In genomic region chr16:12172343-12172742, GRCh38 we compare ENCODE assay signal across 2 cellular contexts.
TF ChIP-seq lines count a peak whose summit lies in the region.

No MANE protein-coding gene starts in this region.

TF ChIP-seq in HepG2, 621 proteins besides CTCF, POLR2A, EP300 and RAD21:
- TF ChIP-seq CCAR2 (optimal IDR thresholded peaks at IDR 0.05; ENCODE audit: low read depth, low read length): no peak
- TF ChIP-seq REPIN1 (CRISPR knock-in tag; IDR thresholded peaks at IDR 0.05; ENCODE audit: borderline replicate concordance, low read depth): no peak
- TF ChIP-seq ZNF629 (CRISPR knock-in tag; conservative IDR thresholded peaks at IDR 0.05): peak; percentile 79
- TF ChIP-seq NR2F2 (IDR thresholded peaks at IDR 0.05; ENCODE audit: borderline replicate concordance, low read depth): no peak
- TF ChIP-seq DMAP1 (CRISPR knock-in tag; IDR thresholded peaks at IDR 0.05): no peak
- TF ChIP-seq DNMT1 (CRISPR knock-in tag; IDR thresholded peaks at IDR 0.05): no peak
- TF ChIP-seq RBFOX2 (IDR thresholded peaks at IDR 0.05; ENCODE audit: low read depth, low read length): no peak
- no peak for TF ChIP-seq ZNF878 (CRISPR knock-in tag; IDR thresholded peaks at IDR 0.05)
- no peak for TF ChIP-seq ZNF383 (CRISPR knock-in tag; IDR thresholded peaks at IDR 0.05; ENCODE audit: borderline replicate concordance)
- TF ChIP-seq ARID2 (CRISPR knock-in tag; IDR thresholded peaks at IDR 0.05; ENCODE audit: borderline replicate concordance): 0 out of 2 replicates have a peak, but pooled peaks have one; percentile 24
- TF ChIP-seq SRY (CRISPR knock-in tag; IDR thresholded peaks at IDR 0.05): no peak
- no peak for TF ChIP-seq PTBP1 (IDR thresholded peaks at IDR 0.05; ENCODE audit: low read depth, low read length, poor library complexity, severe bottlenecking)

TF ChIP-seq in GM12878, 131 proteins besides CTCF, POLR2A, EP300 and RAD21:
- no peak for TF ChIP-seq STAT3 (IDR thresholded peaks at IDR 0.05; ENCODE audit: low read depth, low read length)
- TF ChIP-seq EED (IDR thresholded peaks at IDR 0.05; ENCODE audit: low read depth): no peak
- no peak for TF ChIP-seq RBBP5 (conservative IDR thresholded peaks at IDR 0.05)
- TF ChIP-seq, protein P1, sequence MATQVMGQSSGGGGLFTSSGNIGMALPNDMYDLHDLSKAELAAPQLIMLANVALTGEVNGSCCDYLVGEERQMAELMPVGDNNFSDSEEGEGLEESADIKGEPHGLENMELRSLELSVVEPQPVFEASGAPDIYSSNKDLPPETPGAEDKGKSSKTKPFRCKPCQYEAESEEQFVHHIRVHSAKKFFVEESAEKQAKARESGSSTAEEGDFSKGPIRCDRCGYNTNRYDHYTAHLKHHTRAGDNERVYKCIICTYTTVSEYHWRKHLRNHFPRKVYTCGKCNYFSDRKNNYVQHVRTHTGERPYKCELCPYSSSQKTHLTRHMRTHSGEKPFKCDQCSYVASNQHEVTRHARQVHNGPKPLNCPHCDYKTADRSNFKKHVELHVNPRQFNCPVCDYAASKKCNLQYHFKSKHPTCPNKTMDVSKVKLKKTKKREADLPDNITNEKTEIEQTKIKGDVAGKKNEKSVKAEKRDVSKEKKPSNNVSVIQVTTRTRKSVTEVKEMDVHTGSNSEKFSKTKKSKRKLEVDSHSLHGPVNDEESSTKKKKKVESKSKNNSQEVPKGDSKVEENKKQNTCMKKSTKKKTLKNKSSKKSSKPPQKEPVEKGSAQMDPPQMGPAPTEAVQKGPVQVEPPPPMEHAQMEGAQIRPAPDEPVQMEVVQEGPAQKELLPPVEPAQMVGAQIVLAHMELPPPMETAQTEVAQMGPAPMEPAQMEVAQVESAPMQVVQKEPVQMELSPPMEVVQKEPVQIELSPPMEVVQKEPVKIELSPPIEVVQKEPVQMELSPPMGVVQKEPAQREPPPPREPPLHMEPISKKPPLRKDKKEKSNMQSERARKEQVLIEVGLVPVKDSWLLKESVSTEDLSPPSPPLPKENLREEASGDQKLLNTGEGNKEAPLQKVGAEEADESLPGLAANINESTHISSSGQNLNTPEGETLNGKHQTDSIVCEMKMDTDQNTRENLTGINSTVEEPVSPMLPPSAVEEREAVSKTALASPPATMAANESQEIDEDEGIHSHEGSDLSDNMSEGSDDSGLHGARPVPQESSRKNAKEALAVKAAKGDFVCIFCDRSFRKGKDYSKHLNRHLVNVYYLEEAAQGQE (IDR thresholded peaks at IDR 0.05; ENCODE audit: low read depth, low read length): no peak
- no peak for TF ChIP-seq SMARCA5 (IDR thresholded peaks at IDR 0.05)
- TF ChIP-seq ASH2L (IDR thresholded peaks at IDR 0.05; ENCODE audit: borderline replicate concordance, low read depth): no peak
- TF ChIP-seq PAX8 (IDR thresholded peaks at IDR 0.05): no peak
- no peak for TF ChIP-seq KAT2A (conservative IDR thresholded peaks at IDR 0.05; ENCODE audit: control insufficient read depth, low read depth, low read length)
- TF ChIP-seq TCF12 (IDR thresholded peaks at IDR 0.05; ENCODE audit: low read depth, low read length): no peak
- no peak for TF ChIP-seq KLF5 (IDR thresholded peaks at IDR 0.05; ENCODE audit: partially characterized antibody)
- no peak for TF ChIP-seq IRF5 (IDR thresholded peaks at IDR 0.05; ENCODE audit: borderline replicate concordance)
- no peak for TF ChIP-seq STAT1 (conservative IDR thresholded peaks at IDR 0.05)
- TF ChIP-seq EZH2 (IDR thresholded peaks at IDR 0.05; ENCODE audit: borderline replicate concordance, control insufficient read depth, low read depth, low read length): no peak
- no peak for TF ChIP-seq NR2C1 (IDR thresholded peaks at IDR 0.05)
- TF ChIP-seq CHD1 (IDR thresholded peaks at IDR 0.05; ENCODE audit: low read depth, low read length): no peak
- TF ChIP-seq FOXK2 (IDR thresholded peaks at IDR 0.05): no peak
TF ChIP-seq in GM12878: peak in this region for 0.
